1 cellular context compared by ENCODE assay signal in genomic region chr11:32107647-32108046, GRCh38.
A peak's percentile ranks its signal among the peaks of the same experiment; 100 is the strongest.
TF ChIP-seq lines count a peak whose summit lies in the region.

No MANE protein-coding gene starts in this region.

TF ChIP-seq in GM12878, 131 proteins besides CTCF, POLR2A, EP300 and RAD21 (continued from another document):
- TF ChIP-seq JUNB (IDR thresholded peaks at IDR 0.05) (peak; percentile 63), ZNF384 (IDR thresholded peaks at IDR 0.05; ENCODE audit: borderline replicate concordance, low read depth, low read length) (0 out of 2 replicates have a peak, but pooled peaks have one; percentile 17), IKZF1 (conservative IDR thresholded peaks at IDR 0.05) (peak; percentile 61), E4F1 (IDR thresholded peaks at IDR 0.05; ENCODE audit: borderline replicate concordance, partially characterized antibody) (no peak), MEF2A (IDR thresholded peaks at IDR 0.05; ENCODE audit: insufficient read depth, low read depth, low read length) (0 out of 2 replicates have a peak, but pooled peaks have one; percentile 17), MTA3 (IDR thresholded peaks at IDR 0.05; ENCODE audit: borderline replicate concordance, low read length) (peak; percentile 41; the same call in 1 of the 2 replicates), ATF2 (IDR thresholded peaks at IDR 0.05; ENCODE audit: low read length) (peak; percentile 79), CUX1 (IDR thresholded peaks at IDR 0.05; ENCODE audit: insufficient replicate concordance, low read depth, low read length) (no peak), KAT2A (conservative IDR thresholded peaks at IDR 0.05; ENCODE audit: control insufficient read depth, low read depth, low read length) (no peak), CHD4 (IDR thresholded peaks at IDR 0.05) (no peak), CREM (IDR thresholded peaks at IDR 0.05; ENCODE audit: low read depth) (peak; percentile 41; the same call in 1 of the 2 replicates), RELB (IDR thresholded peaks at IDR 0.05; ENCODE audit: low read depth) (peak; percentile 45; the same call in 1 of the 2 replicates), SREBF2 (IDR thresholded peaks at IDR 0.05; ENCODE audit: low read length) (no peak), FOXK2 (IDR thresholded peaks at IDR 0.05) (no peak), MAX (IDR thresholded peaks at IDR 0.05; ENCODE audit: low read depth, low read length) (no peak), TCF7 (IDR thresholded peaks at IDR 0.05; ENCODE audit: borderline replicate concordance) (0 out of 2 replicates have a peak, but pooled peaks have one; percentile 29), SREBF1 (IDR thresholded peaks at IDR 0.05; ENCODE audit: low read length) (no peak), NBN (IDR thresholded peaks at IDR 0.05) (no peak), BHLHE40 (IDR thresholded peaks at IDR 0.05; ENCODE audit: borderline replicate concordance in 1 of 2, low read depth in 2 of 2, low read length in 1 of 2) (peak; percentile 67 to 88), EED (IDR thresholded peaks at IDR 0.05; ENCODE audit: low read depth) (peak; percentile 69), FOXM1 (IDR thresholded peaks at IDR 0.05; ENCODE audit: low read depth, low read length) (peak; percentile 79; the same call in 1 of the 2 replicates), LARP7 (IDR thresholded peaks at IDR 0.05) (no peak)
